In genomic region chr11:126293726-126294125, GRCh38 we compare ENCODE assay signal across 22 cellular contexts. TPM values are rescaled to one million over a fixed set of nuclear protein-coding genes. Genes with fewer than 3 reads are reported as not detected.
DNase-seq lines count a peak whose midpoint lies in the region; ATAC-seq and TF ChIP-seq lines count a peak whose summit lies in the region.
"Had no signal": no experiment of that assay in that cellular context is flagged by ENCODE, and none has a peak within 500 bp of the region (broad histone marks: within the 10 kb centered on the region; RNA-seq: fewer than 3 reads in every experiment).

No MANE protein-coding gene starts in this region.

- POLR2A ChIA-PET in activated CD4-positive, alpha-beta T cell treated with anti-CD3 and anti-CD28 coated beads for 36 hours (lab: Charles Lee) = interaction anchor here (1.6 kb wide), 1 partner anchor 11 kb away, joined by 4 read pairs; the partner anchor contains the start of gene DCPS
- POLR2A ChIA-PET in naive thymus-derived CD4-positive, alpha-beta T cell (lab: Charles Lee) = interaction anchor here (0.9 kb wide), 1 partner anchor 10 kb away, joined by 4 read pairs; no protein-coding TSS in a partner anchor

- ATAC-seq in activated CD4-positive, alpha-beta T cell treated with anti-CD3 and anti-CD28 coated beads for 36 hours = peak; percentile 33
- ATAC-seq in GM18511 (IDR thresholded peaks at IDR 0.05; ENCODE audit: unreplicated experiment) (peak; percentile 57), HG03439 (IDR thresholded peaks at IDR 0.05; ENCODE audit: unreplicated experiment) (peak; percentile 57), heart right ventricle (no peak)
- ATAC-seq in naive thymus-derived CD4-positive, alpha-beta T cell = peak; percentile 16
- ATAC-seq: body of pancreas had no signal

- peaks cover 21% of the 10 kb centered on the region for H3K36me3 Mint-ChIP-seq in activated CD4-positive, alpha-beta T cell treated with anti-CD3 and anti-CD28 coated beads for 36 hours (ENCODE audit: low read depth)
- peaks cover 7 to 59% (median 14%) of the 10 kb centered on the region in 5 donors for H3K36me3 Mint-ChIP-seq in naive thymus-derived CD4-positive, alpha-beta T cell

- no peak overlapping the region for H3K4me3 ChIP-seq in naive thymus-derived CD4-positive, alpha-beta T cell (ENCODE audit: low read length)
- H3K4me3 ChIP-seq in esophagus squamous epithelium (no peak overlapping the region), heart right ventricle (no peak overlapping the region)
- H3K4me3 ChIP-seq: body of pancreas, coronary artery, hepatocyte, right atrium auricular region had no signal

- no peaks in the 10 kb centered on the region for H3K27me3 ChIP-seq in naive thymus-derived CD4-positive, alpha-beta T cell (ENCODE audit: control insufficient read depth in 2 of 2, insufficient read depth in 2 of 2, low read length in 2 of 2)
- no peaks in the 10 kb centered on the region for H3K27me3 ChIP-seq in esophagus squamous epithelium
- H3K27me3 ChIP-seq in heart right ventricle = no peaks in the 10 kb centered on the region
- H3K27me3 ChIP-seq: body of pancreas, hepatocyte, right atrium auricular region had no signal

- H3K9me3 ChIP-seq in naive thymus-derived CD4-positive, alpha-beta T cell (ENCODE audit: control insufficient read depth in 2 of 3, low read length in 3 of 3) = no peaks in the 10 kb centered on the region
- H3K9me3 ChIP-seq in esophagus squamous epithelium (no peaks in the 10 kb centered on the region), heart right ventricle (no peaks in the 10 kb centered on the region)
- H3K9me3 ChIP-seq: body of pancreas, right atrium auricular region had no signal

- intact Hi-C loops in activated CD4-positive, alpha-beta T cell treated with anti-CD3 and anti-CD28 coated beads for 36 hours (cut with DNase I, micrococcal nuclease) = no loop called here
- intact Hi-C loops in naive thymus-derived CD4-positive, alpha-beta T cell (cut with micrococcal nuclease) = no loop called here
- intact Hi-C loops in esophagus squamous epithelium (cut with DNase I) = no loop called here
- intact Hi-C loops in heart right ventricle (cut with DNase I) = no loop called here

- H3K9me3 Mint-ChIP-seq in activated CD4-positive, alpha-beta T cell treated with anti-CD3 and anti-CD28 coated beads for 36 hours (ENCODE audit: low read depth) = no peaks in the 10 kb centered on the region
- no peaks in the 10 kb centered on the region for H3K9me3 Mint-ChIP-seq in naive thymus-derived CD4-positive, alpha-beta T cell
- H3K9me3 Mint-ChIP-seq: activated naive CD8-positive, alpha-beta T cell treated with anti-CD3 and anti-CD28 coated beads, Interleukin-2, amount 10 ng/mL, durations not matched to agents 7 days and 5 days had no signal

- H3K4me1 ChIP-seq in naive thymus-derived CD4-positive, alpha-beta T cell (ENCODE audit: control insufficient read depth in 2 of 2, insufficient read depth in 2 of 2, low read length in 2 of 2) = no peaks in the 10 kb centered on the region
- no peaks in the 10 kb centered on the region for H3K4me1 ChIP-seq in esophagus squamous epithelium
- H3K4me1 ChIP-seq in heart right ventricle = no peaks in the 10 kb centered on the region
- H3K4me1 ChIP-seq: body of pancreas, right atrium auricular region had no signal

- H3K4me1 Mint-ChIP-seq in activated CD4-positive, alpha-beta T cell treated with anti-CD3 and anti-CD28 coated beads for 36 hours = peaks cover 13% of the 10 kb centered on the region
- peaks cover 7 to 23% (median 12%) of the 10 kb centered on the region in 7 donors for H3K4me1 Mint-ChIP-seq in naive thymus-derived CD4-positive, alpha-beta T cell

- H3K27ac ChIP-seq in naive thymus-derived CD4-positive, alpha-beta T cell (ENCODE audit: low read depth, low read length) = no peak overlapping the region
- H3K27ac ChIP-seq in esophagus squamous epithelium (no peak overlapping the region), heart right ventricle (no peak overlapping the region)
- H3K27ac ChIP-seq: body of pancreas, coronary artery, hepatocyte, KMS-11, right atrium auricular region had no signal

- 70% methylated on average over 4 to 5 of the region's 5 CpGs for WGBS in esophagus squamous epithelium, 2 donors
- 84% methylated on average over 5 of the region's 5 CpGs for WGBS in heart right ventricle, 2 donors

- no peak for DNase-seq in activated CD4-positive, alpha-beta T cell treated with anti-CD3 and anti-CD28 coated beads for 36 hours
- DNase-seq in activated CD4-positive, alpha-beta T cell treated with anti-CD3 and anti-CD28 coated beads for 48 hours = no peak
- no peak for DNase-seq in naive thymus-derived CD4-positive, alpha-beta T cell
- DNase-seq in esophagus squamous epithelium (lab: John Stamatoyannopoulos, UW) = no peak
- no peak for DNase-seq in heart right ventricle
- DNase-seq in foreskin melanocyte = no peak
- DNase-seq: 8988T; activated CD4-positive, alpha-beta T cell treated with anti-CD3 and anti-CD28 coated beads, Interleukin-2, amount 50 U/mL, for 1 hour; activated naive CD8-positive, alpha-beta T cell treated with anti-CD3 and anti-CD28 coated beads, Interleukin-2, amount 10 ng/mL, durations not matched to agents 7 days and 5 days; activated T-cell treated with anti-CD3 and anti-CD28 coated beads, Interleukin-2, amount 50 U/mL, for 48 hours; body of pancreas; NCI-H1930; NCI-H510A; occipital lobe; stimulated activated CD4-positive, alpha-beta T cell treated with anti-CD3 and anti-CD28 coated beads, Interleukin-12 subunit alpha, Interleukin-12 subunit beta, amount 100 ng/mL, for 4 hours; trophoblast cell had no signal

- no peak overlapping the region for H3K4me3 Mint-ChIP-seq in activated CD4-positive, alpha-beta T cell treated with anti-CD3 and anti-CD28 coated beads for 36 hours
- no peak overlapping the region for H3K4me3 Mint-ChIP-seq in naive thymus-derived CD4-positive, alpha-beta T cell
- H3K4me3 Mint-ChIP-seq: activated naive CD8-positive, alpha-beta T cell treated with anti-CD3 and anti-CD28 coated beads, Interleukin-2, amount 10 ng/mL, durations not matched to agents 7 days and 5 days had no signal

- TF ChIP-seq POLR2A in esophagus squamous epithelium (IDR thresholded peaks at IDR 0.05) = no peak

- CTCF ChIA-PET in activated CD4-positive, alpha-beta T cell treated with anti-CD3 and anti-CD28 coated beads for 36 hours (lab: Charles Lee) = no interaction called here
- CTCF ChIA-PET in naive thymus-derived CD4-positive, alpha-beta T cell (lab: Charles Lee) = no interaction called here

- peaks cover 0 to 50% (median 16%) of the 10 kb centered on the region in 3 experiments for H3K36me3 ChIP-seq in naive thymus-derived CD4-positive, alpha-beta T cell (ENCODE audit: control insufficient read depth in 2 of 3, insufficient read depth in 3 of 3, low read length in 3 of 3)
- H3K36me3 ChIP-seq in esophagus squamous epithelium (peaks cover 9 to 91% (median 24%) of the 10 kb centered on the region in 3 donors), heart right ventricle (peaks cover 0 to 87% (median 16%) of the 10 kb centered on the region in 9 donors)

- peak overlapping the region; percentile 55 for H3K27ac Mint-ChIP-seq in activated CD4-positive, alpha-beta T cell treated with anti-CD3 and anti-CD28 coated beads for 36 hours
- H3K27ac Mint-ChIP-seq in naive thymus-derived CD4-positive, alpha-beta T cell = no peak overlapping the region
- H3K27ac Mint-ChIP-seq: activated naive CD8-positive, alpha-beta T cell treated with anti-CD3 and anti-CD28 coated beads, Interleukin-2, amount 10 ng/mL, durations not matched to agents 7 days and 5 days had no signal

- TF ChIP-seq CTCF in esophagus squamous epithelium (IDR thresholded peaks at IDR 0.05) (no peak), heart right ventricle (IDR thresholded peaks at IDR 0.05) (no peak)

- H3K27me3 Mint-ChIP-seq in activated CD4-positive, alpha-beta T cell treated with anti-CD3 and anti-CD28 coated beads for 36 hours = no peaks in the 10 kb centered on the region
- H3K27me3 Mint-ChIP-seq in naive thymus-derived CD4-positive, alpha-beta T cell = no peaks in the 10 kb centered on the region
- H3K27me3 Mint-ChIP-seq: activated naive CD8-positive, alpha-beta T cell treated with anti-CD3 and anti-CD28 coated beads, Interleukin-2, amount 10 ng/mL, durations not matched to agents 7 days and 5 days had no signal

RNA-seq across cellular contexts. Expression of gene DCPS, which starts 10.1 kb away (rescaled TPM):
- 10 to 100 TPM; 29.7 to 39.3 TPM for total RNA-seq in activated CD4-positive, alpha-beta T cell treated with anti-CD3 and anti-CD28 coated beads for 36 hours
- 10 to 100 TPM; 11.0 to 37.2 (median 17.4) TPM for total RNA-seq in naive thymus-derived CD4-positive, alpha-beta T cell
- 10 to 100 TPM; 37.9 to 39.2 TPM for polyA plus RNA-seq in naive thymus-derived CD4-positive, alpha-beta T cell
- total RNA-seq in esophagus squamous epithelium = 10 to 100 TPM; 12.0 to 25.7 (median 14.9) TPM
- total RNA-seq in heart right ventricle = 10 to 100 TPM in 6 of 10 donors, 1 to 10 TPM in 4; 6.5 to 17.3 (median 10.6) TPM
- polyA plus RNA-seq in heart right ventricle = 10 to 100 TPM in 1 of 2 donors, 1 to 10 TPM in 1; 8.8 to 17.1 TPM

RNA-seq across cellular contexts. Expression of gene TIRAP, which starts 10.8 kb away (rescaled TPM):
- 1 to 10 TPM; 5.3 to 7.5 TPM for total RNA-seq in activated CD4-positive, alpha-beta T cell treated with anti-CD3 and anti-CD28 coated beads for 36 hours
- total RNA-seq in naive thymus-derived CD4-positive, alpha-beta T cell = 10 to 100 TPM; 12.9 to 21.5 (median 17.9) TPM
- 10 to 100 TPM in 1 of 2 donors, 1 to 10 TPM in 1; 9.6 to 15.3 TPM for polyA plus RNA-seq in naive thymus-derived CD4-positive, alpha-beta T cell
- total RNA-seq in esophagus squamous epithelium (1 to 10 TPM; 3.9 to 8.8 (median 7.3) TPM), heart right ventricle (10 to 100 TPM in 1 of 10 donors, 1 to 10 TPM in 9; 6.3 to 10.1 (median 8.6) TPM)
- polyA plus RNA-seq in heart right ventricle = 1 to 10 TPM; 3.1 to 3.3 TPM

RNA-seq across cellular contexts. Expression of gene FOXRED1, which starts 24.8 kb away (rescaled TPM):
- total RNA-seq in activated CD4-positive, alpha-beta T cell treated with anti-CD3 and anti-CD28 coated beads for 36 hours = 10 to 100 TPM; 39.0 to 43.7 TPM
- 10 to 100 TPM; 27.5 to 42.7 (median 35.5) TPM for total RNA-seq in naive thymus-derived CD4-positive, alpha-beta T cell
- polyA plus RNA-seq in naive thymus-derived CD4-positive, alpha-beta T cell = 10 to 100 TPM; 20.4 to 26.1 TPM
- total RNA-seq in esophagus squamous epithelium (10 to 100 TPM in 3 of 4 donors, 1 to 10 TPM in 1; 7.5 to 31.4 (median 17.4) TPM), heart right ventricle (10 to 100 TPM; 19.0 to 41.1 (median 30.4) TPM)
- polyA plus RNA-seq in heart right ventricle = 10 to 100 TPM; 33.5 to 46.3 TPM

RNA-seq across cellular contexts. Expression of gene SRPRA, which starts 25.0 kb away (rescaled TPM):
- 100 to 1,000 TPM; 131 to 139 TPM for total RNA-seq in activated CD4-positive, alpha-beta T cell treated with anti-CD3 and anti-CD28 coated beads for 36 hours
- total RNA-seq in naive thymus-derived CD4-positive, alpha-beta T cell = 100 to 1,000 TPM; 141 to 179 (median 150) TPM
- polyA plus RNA-seq in naive thymus-derived CD4-positive, alpha-beta T cell = 100 to 1,000 TPM in 1 of 2 donors, 10 to 100 TPM in 1; 81.6 to 144 TPM
- total RNA-seq in esophagus squamous epithelium (10 to 100 TPM; 60.2 to 82.0 (median 67.8) TPM), heart right ventricle (10 to 100 TPM; 65.4 to 88.4 (median 75.1) TPM)
- 10 to 100 TPM; 32.5 to 80.2 TPM for polyA plus RNA-seq in heart right ventricle

Comparison
In these comparisons a context has a peak if more than half of its experiments do, and no peak if none do; other contexts are left out.
1. ATAC-seq: peak in activated CD4-positive, alpha-beta T cell treated with anti-CD3 and anti-CD28 coated beads for 36 hours (single experiment), GM18511 (single experiment), HG03439 (single experiment) and naive thymus-derived CD4-positive, alpha-beta T cell (single experiment); none in heart right ventricle (0 of 8).